8 cellular contexts compared by ENCODE assay signal in genomic region chr6:85405175-85405852, GRCh38. TPM values are rescaled to one million over a fixed set of nuclear protein-coding genes. Genes with fewer than 3 reads are reported as not detected.
A peak's percentile ranks its signal among the peaks of the same experiment; 100 is the strongest.
DNase-seq lines count a peak whose midpoint lies in the region; ATAC-seq and TF ChIP-seq lines count a peak whose summit lies in the region.

No MANE protein-coding gene starts in this region.

- 90% methylated on average over 1 of the region's 3 CpGs; no CpG with 5 or more reads in 1 of the 2 experiments for WGBS in mesodermal cell (ENCODE audit: insufficient coverage in 2 of 2), 2 experiments

- H3K4me1 Mint-ChIP-seq in HFFc6 (ENCODE audit: low read depth), result peaks cover 81% of the 10 kb centered on the region

- no peak for TF ChIP-seq CTCF in HFFc6 (IDR thresholded peaks at IDR 0.05)

- no peaks in the 10 kb centered on the region for H3K27me3 Mint-ChIP-seq in HFFc6 (ENCODE audit: insufficient read depth)

- H3K27ac ChIP-seq in mesodermal cell (ENCODE audit: low read depth, low read length, severe bottlenecking), result peak overlapping the region; percentile 98

- H3K27ac Mint-ChIP-seq in HFFc6, result peak overlapping the region; percentile 94

- H3K4me1 ChIP-seq in mesodermal cell (ENCODE audit: control insufficient read depth, insufficient read depth, low read length, poor library complexity, severe bottlenecking), result peaks cover 50% of the 10 kb centered on the region

- no peaks in the 10 kb centered on the region for H3K9me3 Mint-ChIP-seq in HFFc6

- no peaks in the 10 kb centered on the region for H3K36me3 ChIP-seq in mesodermal cell (ENCODE audit: control insufficient read depth, insufficient read depth, low read length)

- H3K36me3 Mint-ChIP-seq in HFFc6 (ENCODE audit: low read depth), result no peaks in the 10 kb centered on the region

- no peaks in the 10 kb centered on the region for H3K9me3 ChIP-seq in mesodermal cell (ENCODE audit: control insufficient read depth, low read length)

- H3K4me3 ChIP-seq in mesodermal cell (ENCODE audit: extremely low read depth, insufficient read depth, low read length, poor library complexity, severe bottlenecking), result no peak overlapping the region

- DNase-seq in ELR (ENCODE audit: low read depth), result peak; percentile 29
- no peak for DNase-seq in HFFc6
- DNase-seq in NCI-H2227 treated with DMSO at 0.1 percent for 48 hours (lab: John Stamatoyannopoulos, UW), result no peak
- no peak for DNase-seq in stimulated activated CD4-positive, alpha-beta T cell treated with anti-CD3 and anti-CD28 coated beads, Interleukin-4, amount 100 ng/mL, for 1 hour
- no peak for DNase-seq in effector CD8-positive, alpha-beta T cell (lab: John Stamatoyannopoulos, UW)
- DNase-seq in NCI-H446 (lab: John Stamatoyannopoulos, UW), result no peak

- peak overlapping the region; percentile 80 for H3K4me3 Mint-ChIP-seq in HFFc6

- peak; percentile 15 for ATAC-seq in SK-N-SH treated with all-trans-retinoic acid at 6 μM for 48 hours

TF ChIP-seq in SK-N-SH treated with all-trans-retinoic acid at 6 μM for 48 hours, 23 proteins besides CTCF, POLR2A, EP300 and RAD21:
- no peak for TF ChIP-seq PPARA (CRISPR knock-in tag; IDR thresholded peaks at IDR 0.05; ENCODE audit: borderline replicate concordance)
- no peak for TF ChIP-seq CREB5 (CRISPR knock-in tag; IDR thresholded peaks at IDR 0.05; ENCODE audit: low read depth)

RNA-seq across cellular contexts. Expression of gene NT5E, which starts 44.6 kb away (rescaled TPM):
- total RNA-seq in HFFc6 (2021; fragmentation: NEBNext Ultra II Directional; extraction: Animal tissue kit (Norgen Biotek cat#: 25700)), result 100 to 1,000 TPM; 263 to 375 (median 316) TPM
- polyA plus RNA-seq in mesodermal cell (2013, experiment 1 of 2), result 17.1 TPM
- 19.3 TPM for polyA plus RNA-seq in mesodermal cell (2013, experiment 2 of 2)
